ENCODE assay signal across 9 cellular contexts in the genomic region with DNA sequence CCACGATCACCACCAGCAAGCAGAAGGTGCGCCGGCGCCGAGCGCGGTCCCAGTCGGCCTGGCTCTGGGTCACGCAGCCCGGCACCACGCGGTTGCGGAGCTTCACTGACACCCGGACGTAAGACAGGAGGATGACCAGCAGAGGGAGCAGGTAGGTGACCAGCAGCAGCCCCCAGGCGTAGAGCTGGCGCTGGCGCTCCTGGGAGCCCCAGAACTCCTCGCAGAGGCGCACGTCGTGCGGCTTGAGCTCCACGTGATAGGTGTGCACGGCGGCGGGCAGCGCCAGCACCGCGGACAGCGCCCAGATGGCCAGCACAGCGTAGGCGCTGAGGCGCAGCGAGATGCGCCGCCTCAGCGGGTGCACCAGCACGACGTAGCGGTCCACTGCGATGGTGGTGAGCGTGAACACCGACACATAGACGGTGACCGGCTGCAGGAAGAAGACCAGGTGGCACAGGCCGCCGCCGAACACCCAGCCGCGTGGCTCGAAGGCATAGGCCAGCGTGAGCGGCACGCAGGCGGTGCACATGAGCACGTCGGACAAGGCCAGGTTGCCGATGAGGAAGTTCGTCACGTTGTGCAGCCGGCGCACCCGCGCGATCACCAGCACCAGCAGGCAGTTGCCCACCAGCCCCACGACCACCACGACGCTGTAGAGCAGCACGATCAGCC. TPM values are rescaled to one million over a fixed set of nuclear protein-coding genes. Genes with fewer than 3 reads are reported as not detected.
DNase-seq lines count a peak whose midpoint lies in the region; ATAC-seq, FAIRE-seq and TF ChIP-seq lines count a peak whose summit lies in the region.
"Had no signal": no experiment of that assay in that cellular context is flagged by ENCODE, and none has a peak within 500 bp of the region (broad histone marks: within the 10 kb centered on the region; RNA-seq: fewer than 3 reads in every experiment).

No MANE protein-coding gene starts in this region.

- H3K4me2 ChIP-seq in neural progenitor cell, result peak overlapping the region; percentile 90

- H3K4me1 ChIP-seq in esophagus muscularis mucosa, result peaks cover 0 to 25% (median 12%) of the 10 kb centered on the region in 4 donors
- H3K4me1 ChIP-seq in neural progenitor cell, result peaks cover 19% of the 10 kb centered on the region
- peaks cover 0 to 15% (median 6%) of the 10 kb centered on the region in 4 donors for H3K4me1 ChIP-seq in sigmoid colon

- TF ChIP-seq CTCF in esophagus muscularis mucosa (IDR thresholded peaks at IDR 0.05) (peak in 2 of 3 experiments; percentile 20 to 36), neural progenitor cell (IDR thresholded peaks at IDR 0.05) (peak; percentile 77), sigmoid colon (IDR thresholded peaks at IDR 0.05) (no peak)

- intact Hi-C loops in esophagus muscularis mucosa (cut with DNase I), result no loop called here
- intact Hi-C loops in sigmoid colon (cut with DNase I), result no loop called here

- H3K79me2 ChIP-seq in neural progenitor cell (ENCODE audit: low read depth), result no peaks in the 10 kb centered on the region

- H3K4me3 ChIP-seq in esophagus muscularis mucosa (no peak overlapping the region), neural progenitor cell (no peak overlapping the region), sigmoid colon (no peak overlapping the region)

- peaks cover 20% of the 10 kb centered on the region for H4K20me1 ChIP-seq in neural progenitor cell (ENCODE audit: low read depth)

- peaks cover 10 to 76% (median 41%) of the 10 kb centered on the region in 4 donors for H3K27me3 ChIP-seq in esophagus muscularis mucosa
- peaks cover 56% of the 10 kb centered on the region for H3K27me3 ChIP-seq in neural progenitor cell
- peaks cover 25 to 57% (median 30%) of the 10 kb centered on the region in 3 donors for H3K27me3 ChIP-seq in sigmoid colon

- H3K36me3 ChIP-seq in esophagus muscularis mucosa, result no peaks in the 10 kb centered on the region
- no peaks in the 10 kb centered on the region for H3K36me3 ChIP-seq in neural progenitor cell
- H3K36me3 ChIP-seq in sigmoid colon, result no peaks in the 10 kb centered on the region

- ATAC-seq in GM18498 (IDR thresholded peaks at IDR 0.05; ENCODE audit: unreplicated experiment), result no peak

- no peak overlapping the region for H3K27ac ChIP-seq in esophagus muscularis mucosa (replicated peaks in 1 of 4)
- no peak overlapping the region for H3K27ac ChIP-seq in neural progenitor cell
- H3K27ac ChIP-seq in sigmoid colon, result no peak overlapping the region
- H3K27ac ChIP-seq: HL-60 had no signal

- TF ChIP-seq EP300 in esophagus muscularis mucosa (IDR thresholded peaks at IDR 0.05) (no peak), sigmoid colon (IDR thresholded peaks at IDR 0.05) (no peak)

- peaks cover 0 to 8% (median 0%) of the 10 kb centered on the region in 4 donors for H3K9me3 ChIP-seq in esophagus muscularis mucosa
- H3K9me3 ChIP-seq in neural progenitor cell (ENCODE audit: low read depth), result no peaks in the 10 kb centered on the region
- H3K9me3 ChIP-seq in sigmoid colon, result no peaks in the 10 kb centered on the region

- H3K4me1 Mint-ChIP-seq in neural progenitor cell, result peaks cover 21% of the 10 kb centered on the region

- peaks cover 18% of the 10 kb centered on the region for H3F3A ChIP-seq in neural progenitor cell (ENCODE audit: low read depth)

- no peak for FAIRE-seq in GM12892 (lab: Jason Lieb, UNC)

- H3K27ac Mint-ChIP-seq in neural progenitor cell, result no peak overlapping the region

- WGBS in esophagus muscularis mucosa, result 16% methylated on average over 15 of the region's 70 CpGs
- 18 to 51% methylated on average over 70 of the region's 70 CpGs for WGBS in sigmoid colon, 2 donors

- no peak overlapping the region for H3K4me3 Mint-ChIP-seq in neural progenitor cell

- H3K9ac ChIP-seq in neural progenitor cell, result no peak overlapping the region

- peaks cover 57% of the 10 kb centered on the region for H3K27me3 Mint-ChIP-seq in neural progenitor cell (ENCODE audit: insufficient read depth, low read depth)

- DNase-seq in GM12892 (ENCODE audit: insufficient read length) (peak; percentile 25), esophagus muscularis mucosa (ENCODE audit: extremely low spot score) (no peak), neural progenitor cell (ENCODE audit: low spot score) (peak; percentile 99), pons (ENCODE audit: low spot score) (no peak), UCSD-AML1 (lab: John Stamatoyannopoulos, UW; ENCODE audit: unreplicated experiment) (no peak), sigmoid colon (no peak)
- DNase-seq in activated CD4-positive, alpha-beta T cell treated with anti-CD3 and anti-CD28 coated beads, Interleukin-2, amount 50 U/mL, for 1 hour, result peak; percentile 30

- no peaks in the 10 kb centered on the region for H3K36me3 Mint-ChIP-seq in neural progenitor cell

- H3K9me3 Mint-ChIP-seq in neural progenitor cell, result peaks cover 6% of the 10 kb centered on the region

- no peak overlapping the region for H2AFZ ChIP-seq in neural progenitor cell (replicated peaks)

- TF ChIP-seq POLR2A in GM12892 (IDR thresholded peaks at IDR 0.05; ENCODE audit: low read depth, low read length) (no peak), esophagus muscularis mucosa (IDR thresholded peaks at IDR 0.05; ENCODE audit: low read depth) (no peak), sigmoid colon (IDR thresholded peaks at IDR 0.05) (no peak)

RNA-seq across cellular contexts. Expression of gene PRLHR, which starts 0.9 kb away (rescaled TPM):
- not detected for polyA plus RNA-seq in GM12892 (2012; ENCODE audit: missing spikeins)
- 1 to 10 TPM in 3 of 4 donors, under 1 TPM in 1; 0.78 to 3.0 (median 2.0) TPM for total RNA-seq in esophagus muscularis mucosa
- total RNA-seq in neural progenitor cell (ENCODE audit: low replicate concordance), result not detected in 2 replicates
- under 1 TPM in 1 of 4 donors, not detected in 3; 0.49 TPM for total RNA-seq in sigmoid colon
- under 1 TPM in 1 of 3 donors, not detected in 2; under 0.01 TPM for polyA plus RNA-seq in sigmoid colon

Comparison
In these comparisons a context has a peak if more than half of its experiments do, and no peak if none do; other contexts are left out.
1. DNase-seq: peak in GM12892 (single experiment), activated CD4-positive, alpha-beta T cell treated with anti-CD3 and anti-CD28 coated beads, Interleukin-2, amount 50 U/mL, for 1 hour (single experiment) and neural progenitor cell (single experiment); none in esophagus muscularis mucosa (single experiment), pons (single experiment), UCSD-AML1 (single experiment) and sigmoid colon (single experiment).
2. CTCF ChIP-seq: peak in esophagus muscularis mucosa (2 of 3) and neural progenitor cell (single experiment); none in sigmoid colon (0 of 4).